Comparison of ENCODE assay signal across 9 cellular contexts in genomic region chr10:49534670-49535381, GRCh38. TPM values are rescaled to one million over a fixed set of nuclear protein-coding genes. Genes with fewer than 3 reads are reported as not detected.
DNase-seq lines count a peak whose midpoint lies in the region; ATAC-seq, FAIRE-seq and TF ChIP-seq lines count a peak whose summit lies in the region.
"Had no signal": no experiment of that assay in that cellular context is flagged by ENCODE, and none has a peak within 500 bp of the region (broad histone marks: within the 10 kb centered on the region; RNA-seq: fewer than 3 reads in every experiment).

No MANE protein-coding gene starts in this region.

- intact Hi-C loops in pancreas (cut with DNase I), result no loop called here

- peaks cover 4 to 9% (median 8%) of the 10 kb centered on the region in 3 donors for H3K27me3 Mint-ChIP-seq in immature natural killer cell (ENCODE audit: low read depth in 3 of 3)

- peaks cover 0 to 18% (median 4%) of the 10 kb centered on the region in 3 donors for H3K36me3 ChIP-seq in pancreas

- H3K4me1 ChIP-seq in pancreas, result peaks cover 0 to 7% (median 6%) of the 10 kb centered on the region in 3 donors

- no peak overlapping the region for H3K4me3 ChIP-seq in pancreas

- peaks cover 4 to 27% (median 10%) of the 10 kb centered on the region in 3 donors for H3K36me3 Mint-ChIP-seq in immature natural killer cell

- 72 to 79% methylated on average over 9 of the region's 9 CpGs for WGBS in pancreas, 2 donors

- no peaks in the 10 kb centered on the region for H3K27me3 ChIP-seq in pancreas

- DNase-seq in activated CD4-positive, CD25-positive, alpha-beta regulatory T cell (lab: John Stamatoyannopoulos, UW), result no peak
- DNase-seq in NOMO-1 treated with DMSO at 0.1 percent for 48 hours (lab: John Stamatoyannopoulos, UW; ENCODE audit: unreplicated experiment) (peak; percentile 74), immature natural killer cell (no peak), NCI-H446 (lab: John Stamatoyannopoulos, UW) (no peak), pancreas (no peak)
- DNase-seq in stimulated activated CD4-positive, alpha-beta T cell treated with anti-CD3 and anti-CD28 coated beads, Interleukin-4, amount 100 ng/mL, for 24 hours, result no peak

- H3K9me3 Mint-ChIP-seq in immature natural killer cell, result peaks cover 0 to 1% (median 0%) of the 10 kb centered on the region in 6 donors

- H3K9me3 ChIP-seq in pancreas, result no peaks in the 10 kb centered on the region

- ATAC-seq in activated CD4-positive, CD25-positive, alpha-beta regulatory T cell treated with anti-CD3 and anti-CD28 coated beads, Interleukin-2, amount 50 U/mL, for 24 hours, result peak; percentile 8
- ATAC-seq in HG02610 (IDR thresholded peaks at IDR 0.05; ENCODE audit: unreplicated experiment), result peak; percentile 65
- ATAC-seq in pancreas, result no peak

- H3K4me3 Mint-ChIP-seq in immature natural killer cell, result peak overlapping the region in 1 of 5 donors; percentile 53

- no peak for TF ChIP-seq CTCF in pancreas (IDR thresholded peaks at IDR 0.05)

- H3K27ac ChIP-seq in pancreas, result no peak overlapping the region

- peak overlapping the region in 4 of 6 donors; percentile 28 to 56 (median 42) for H3K27ac Mint-ChIP-seq in immature natural killer cell

- peaks cover 44 to 76% of the 10 kb centered on the region in 2 donors for H3K4me1 Mint-ChIP-seq in immature natural killer cell

- no peak for FAIRE-seq in pancreas (lab: Jason Lieb, UNC)
- FAIRE-seq: A204.1 had no signal

RNA-seq across cellular contexts. Expression of gene ERCC6, which starts 4.1 kb away (rescaled TPM):
- polyA plus RNA-seq in immature natural killer cell, result 10 to 100 TPM in 1 of 3 donors, 1 to 10 TPM in 2; 5.2 to 14.6 (median 9.1) TPM
- total RNA-seq in pancreas, result 10 to 100 TPM; 12.7 to 20.0 (median 16.4) TPM
- 1 to 10 TPM; 3.8 to 4.1 TPM for polyA plus RNA-seq in pancreas

Comparison
In these comparisons a context has a peak if more than half of its experiments do, and no peak if none do; other contexts are left out.
1. ATAC-seq: peak in activated CD4-positive, CD25-positive, alpha-beta regulatory T cell treated with anti-CD3 and anti-CD28 coated beads, Interleukin-2, amount 50 U/mL, for 24 hours (2 of 2) and HG02610 (single experiment); none in pancreas (0 of 4).